1 cellular context compared by ENCODE assay signal in genomic region chr17:37406635-37407455, GRCh38.
A peak's percentile ranks its signal among the peaks of the same experiment; 100 is the strongest.
TF ChIP-seq lines count a peak whose summit lies in the region.

TSS of gene ACACA (minus strand) at chr17:37406836. CDS start at chr17:37406299, 537 bp downstream.
TSS of gene TADA2A (plus strand) at chr17:37406886. CDS start at chr17:37411366, 4,480 bp downstream.

TF ChIP-seq in HEK293, 187 proteins besides CTCF, POLR2A, EP300 and RAD21 (continued from another document and continues in another):
- TF ChIP-seq ZSCAN18 (tag by site-specific recombination; IDR thresholded peaks at IDR 0.05), result no peak
- TF ChIP-seq ZNF114 (tag by site-specific recombination; IDR thresholded peaks at IDR 0.05), result no peak
- TF ChIP-seq HIC1 (tag by site-specific recombination; IDR thresholded peaks at IDR 0.05), result 0 out of 2 replicates have a peak, but pooled peaks have one; percentile 48
- no peak; the same call in 1 of the 2 replicates for TF ChIP-seq ZEB2 (tag by site-specific recombination; IDR thresholded peaks at IDR 0.05)
- TF ChIP-seq KLF9 (tag by site-specific recombination; IDR thresholded peaks at IDR 0.05; ENCODE audit: low read depth), result peak; percentile 48; the same call in 1 of the 2 replicates
- TF ChIP-seq SALL2 (tag by site-specific recombination; IDR thresholded peaks at IDR 0.05; ENCODE audit: borderline replicate concordance), result no peak
- peak; percentile 66; the same call in 1 of the 2 replicates for TF ChIP-seq KLF17 (tag by site-specific recombination; IDR thresholded peaks at IDR 0.05)
- peak; percentile 84; the same call in 1 of the 2 replicates for TF ChIP-seq ZSCAN5A (tag by site-specific recombination; IDR thresholded peaks at IDR 0.05)
- TF ChIP-seq ZNF416 (tag by site-specific recombination; IDR thresholded peaks at IDR 0.05), result no peak
- no peak for TF ChIP-seq ZNF10 (tag by site-specific recombination; IDR thresholded peaks at IDR 0.05)
- TF ChIP-seq ZNF311 (tag by site-specific recombination; IDR thresholded peaks at IDR 0.05; ENCODE audit: borderline replicate concordance), result no peak
- no peak for TF ChIP-seq ZNF112 (tag by site-specific recombination; IDR thresholded peaks at IDR 0.05)
- no peak for TF ChIP-seq ZNF639 (tag by site-specific recombination; IDR thresholded peaks at IDR 0.05)
- peak; percentile 68; the same call in 1 of the 2 replicates for TF ChIP-seq KLF10 (tag by site-specific recombination; IDR thresholded peaks at IDR 0.05)
- TF ChIP-seq MYNN (tag by site-specific recombination; IDR thresholded peaks at IDR 0.05; ENCODE audit: borderline replicate concordance), result no peak
- TF ChIP-seq ZNF488 (tag by site-specific recombination; IDR thresholded peaks at IDR 0.05), result no peak
- no peak for TF ChIP-seq ZFP37 (tag by site-specific recombination; IDR thresholded peaks at IDR 0.05)
- no peak for TF ChIP-seq ZNF558 (tag by site-specific recombination; IDR thresholded peaks at IDR 0.05)
- no peak for TF ChIP-seq ZNF394 (tag by site-specific recombination; IDR thresholded peaks at IDR 0.05; ENCODE audit: borderline replicate concordance)
- no peak for TF ChIP-seq ZBTB17 (tag by site-specific recombination; IDR thresholded peaks at IDR 0.05)
- 0 out of 2 replicates have a peak, but pooled peaks have one; percentile 94 for TF ChIP-seq ZNF335 (tag by site-specific recombination; conservative IDR thresholded peaks at IDR 0.05)
- TF ChIP-seq ZBTB6 (tag by site-specific recombination; IDR thresholded peaks at IDR 0.05), result peak; percentile 39; the same call in 1 of the 2 replicates
- no peak for TF ChIP-seq BCL6B (tag by site-specific recombination; IDR thresholded peaks at IDR 0.05)
- no peak for TF ChIP-seq ZNF658 (tag by site-specific recombination; IDR thresholded peaks at IDR 0.05)
- TF ChIP-seq ZNF221 (tag by site-specific recombination; IDR thresholded peaks at IDR 0.05; ENCODE audit: borderline replicate concordance), result no peak
- TF ChIP-seq BCL11B (tag by site-specific recombination; IDR thresholded peaks at IDR 0.05; ENCODE audit: low read depth), result no peak
- TF ChIP-seq KLF16 (tag by site-specific recombination; IDR thresholded peaks at IDR 0.05), result no peak
- TF ChIP-seq EGR2 (tag by site-specific recombination; IDR thresholded peaks at IDR 0.05; ENCODE audit: low read depth), result no peak
- TF ChIP-seq ZNF362 (tag by site-specific recombination; IDR thresholded peaks at IDR 0.05), result no peak
- no peak; the same call in 1 of the 2 replicates for TF ChIP-seq ZNF580 (tag by site-specific recombination; IDR thresholded peaks at IDR 0.05)
- no peak for TF ChIP-seq ZNF16 (tag by site-specific recombination; IDR thresholded peaks at IDR 0.05; ENCODE audit: low read depth)
- peak; percentile 43; the same call in 1 of the 2 replicates for TF ChIP-seq YY1 (tag by site-specific recombination; IDR thresholded peaks at IDR 0.05)
- peak; percentile 71; the same call in 1 of the 2 replicates for TF ChIP-seq ZNF501 (tag by site-specific recombination; IDR thresholded peaks at IDR 0.05)
- TF ChIP-seq ZNF19 (tag by site-specific recombination; IDR thresholded peaks at IDR 0.05; ENCODE audit: low read depth), result no peak
- peak; percentile 76 for TF ChIP-seq KLF1 (tag by site-specific recombination; IDR thresholded peaks at IDR 0.05)
- peak; percentile 98 for TF ChIP-seq ZBTB8A (tag by site-specific recombination; IDR thresholded peaks at IDR 0.05)
- TF ChIP-seq ZNF266 (tag by site-specific recombination; IDR thresholded peaks at IDR 0.05; ENCODE audit: low read depth), result no peak
- TF ChIP-seq ZNF791 (tag by site-specific recombination; IDR thresholded peaks at IDR 0.05), result no peak
- TF ChIP-seq ZNF449 (tag by site-specific recombination; IDR thresholded peaks at IDR 0.05), result no peak
- no peak for TF ChIP-seq ZNF423 (tag by site-specific recombination; IDR thresholded peaks at IDR 0.05)
- 0 out of 2 replicates have a peak, but pooled peaks have one; percentile 2 for TF ChIP-seq ZBTB7A (tag by site-specific recombination; IDR thresholded peaks at IDR 0.05; ENCODE audit: low read depth)
- no peak for TF ChIP-seq ZNF777 (tag by site-specific recombination; IDR thresholded peaks at IDR 0.05; ENCODE audit: borderline replicate concordance)
- TF ChIP-seq ZNF433 (tag by site-specific recombination; IDR thresholded peaks at IDR 0.05; ENCODE audit: low read depth), result no peak
- no peak for TF ChIP-seq TRIM28 (IDR thresholded peaks at IDR 0.05; ENCODE audit: borderline replicate concordance, low read length)
- TF ChIP-seq SCRT1 (tag by site-specific recombination; IDR thresholded peaks at IDR 0.05; ENCODE audit: borderline replicate concordance), result no peak
- TF ChIP-seq ZNF521 (tag by site-specific recombination; IDR thresholded peaks at IDR 0.05), result no peak
- TF ChIP-seq ZNF37A (tag by site-specific recombination; IDR thresholded peaks at IDR 0.05), result no peak
- no peak for TF ChIP-seq MEIS1 (CRISPR knock-in tag; IDR thresholded peaks at IDR 0.05; ENCODE audit: borderline replicate concordance)
- no peak for TF ChIP-seq PRDM1 (tag by site-specific recombination; IDR thresholded peaks at IDR 0.05)
- no peak for TF ChIP-seq ZNF148 (tag by site-specific recombination; IDR thresholded peaks at IDR 0.05; ENCODE audit: borderline replicate concordance)
- no peak for TF ChIP-seq ZNF426 (tag by site-specific recombination; IDR thresholded peaks at IDR 0.05)
